Comparison of ENCODE assay signal across 11 cellular contexts in the genomic region with DNA sequence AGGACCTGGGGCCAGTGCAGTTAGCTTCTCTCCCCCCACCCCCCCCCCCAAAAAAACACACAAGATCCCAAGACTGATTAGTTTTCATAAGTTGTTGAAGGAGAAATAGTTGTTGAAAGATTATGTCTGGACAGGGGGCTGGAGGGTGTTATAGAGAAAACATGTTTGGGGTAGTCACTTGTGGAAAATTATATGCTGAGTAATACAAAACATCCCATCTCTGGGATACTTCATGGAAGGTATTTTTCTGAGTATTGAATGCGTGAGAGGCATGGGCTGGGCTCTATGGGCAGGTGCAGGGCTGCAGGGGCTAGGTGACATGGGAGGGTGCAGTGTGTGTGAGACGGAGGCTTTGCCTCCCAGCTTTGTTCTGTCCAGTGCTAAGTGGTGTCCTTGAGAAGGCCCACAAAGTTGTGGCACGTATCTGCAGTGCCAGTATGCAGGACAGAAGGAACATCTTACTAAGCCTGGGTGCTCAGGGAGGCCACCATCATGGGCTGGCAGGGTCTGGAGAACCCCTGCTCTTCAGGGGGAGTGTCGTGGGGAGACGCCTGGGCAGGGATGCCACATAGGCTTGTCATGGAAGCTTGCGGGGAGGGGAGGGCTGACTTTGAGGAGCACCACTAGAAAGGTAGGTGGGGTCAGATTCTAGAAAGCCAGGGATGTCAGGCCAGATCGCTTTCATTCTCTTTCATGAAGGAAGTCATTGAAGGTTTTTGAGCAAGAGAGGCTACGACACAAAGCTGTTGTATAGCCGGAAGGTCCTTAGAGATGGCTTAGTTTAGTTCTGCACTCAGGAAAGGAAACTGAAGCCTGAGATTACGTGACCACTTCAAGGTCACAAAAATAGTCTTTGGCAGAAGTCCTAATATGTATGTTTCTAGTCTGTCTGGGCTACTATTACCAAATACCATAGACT.
DNase-seq lines count a peak whose midpoint lies in the region; ATAC-seq lines count a peak whose summit lies in the region.
"Had no signal": no experiment of that assay in that cellular context is flagged by ENCODE, and none has a peak within 500 bp of the region (broad histone marks: within the 10 kb centered on the region; RNA-seq: fewer than 3 reads in every experiment).

No MANE protein-coding gene starts in this region.

- peaks cover 4 to 15% of the 10 kb centered on the region in 2 donors for H3K4me1 ChIP-seq in neuronal stem cell (ENCODE audit: control insufficient read depth in 2 of 2, insufficient read depth in 1 of 2, low read depth in 1 of 2, low read length in 2 of 2)

- no peak overlapping the region for H2AFZ ChIP-seq in neuronal stem cell (ENCODE audit: low read length)

- H3K18ac ChIP-seq in neuronal stem cell (ENCODE audit: low read length): no peak overlapping the region

- H2BK120ac ChIP-seq in neuronal stem cell (ENCODE audit: low read depth, low read length): no peak overlapping the region

- H2AK5ac ChIP-seq in neuronal stem cell (ENCODE audit: low read depth, low read length): no peak overlapping the region

- no peaks in the 10 kb centered on the region for H3K9me3 ChIP-seq in neuronal stem cell (replicated peaks in 1 of 2; ENCODE audit: control insufficient read depth in 2 of 2, insufficient read depth in 1 of 2, low read depth in 1 of 2, low read length in 2 of 2)

- no peak overlapping the region for H2BK15ac ChIP-seq in neuronal stem cell (ENCODE audit: low read length)

- no peak overlapping the region for H3K4me2 ChIP-seq in neuronal stem cell (ENCODE audit: insufficient read depth, low read length, poor library complexity, severe bottlenecking)

- no peak overlapping the region for H3K27ac ChIP-seq in neuronal stem cell (replicated peaks; ENCODE audit: low read length)
- H3K27ac ChIP-seq: HL-60 had no signal

- no peak overlapping the region for H3K4ac ChIP-seq in neuronal stem cell (ENCODE audit: low read length)

- ATAC-seq in GM18508 (IDR thresholded peaks at IDR 0.05; ENCODE audit: insufficient read depth, unreplicated experiment): peak; percentile 62
- peak; percentile 84 for ATAC-seq in GM21447 (IDR thresholded peaks at IDR 0.05; ENCODE audit: unreplicated experiment)
- peak; percentile 60 for ATAC-seq in HG03469 (IDR thresholded peaks at IDR 0.05; ENCODE audit: unreplicated experiment)
- peak; percentile 4 for ATAC-seq in left lobe of liver

- no peak overlapping the region for H2BK12ac ChIP-seq in neuronal stem cell (ENCODE audit: low read length)

- H3K36me3 ChIP-seq in neuronal stem cell (replicated peaks in 1 of 2; ENCODE audit: control insufficient read depth in 2 of 2, insufficient read depth in 2 of 2, low read length in 2 of 2): no peaks in the 10 kb centered on the region

- no peak overlapping the region for H3K9ac ChIP-seq in neuronal stem cell (ENCODE audit: low read depth, low read length, poor library complexity)

- no CpG with 5 or more reads among the region's 10 CpGs for WGBS in neuronal stem cell (ENCODE audit: extremely low coverage in 2 of 2, insufficient read length in 2 of 2, insufficient replicate concordance in 1 of 2), 2 donors

- H2BK5ac ChIP-seq in neuronal stem cell (ENCODE audit: low read length): no peak overlapping the region

- no peaks in the 10 kb centered on the region for H3K79me1 ChIP-seq in neuronal stem cell (ENCODE audit: low read depth, low read length)

- no peak overlapping the region for H4K8ac ChIP-seq in neuronal stem cell (ENCODE audit: low read depth, low read length)

- no peak overlapping the region for H4K91ac ChIP-seq in neuronal stem cell (ENCODE audit: low read depth, low read length, poor library complexity)

- H3K4me3 ChIP-seq in neuronal stem cell (ENCODE audit: low read length in 2 of 2): peak overlapping the region in 1 of 2 donors; percentile 12
- H3K4me3 ChIP-seq: lung had no signal

- peaks cover 0 to 66% (median 13%) of the 10 kb centered on the region in 3 experiments for H3K27me3 ChIP-seq in neuronal stem cell (ENCODE audit: control insufficient read depth in 3 of 3, insufficient read depth in 3 of 3, low read depth in 1 of 3, low read length in 3 of 3)

- H3K14ac ChIP-seq in neuronal stem cell (ENCODE audit: low read length): no peak overlapping the region

- no peak overlapping the region for H3K23ac ChIP-seq in neuronal stem cell (ENCODE audit: low read depth, low read length, poor library complexity)

- DNase-seq in left lobe of liver (ENCODE audit: low spot score) (no peak), cortex of kidney (lab: John Stamatoyannopoulos, UW) (no peak), neuronal stem cell (ENCODE audit: low spot score) (no peak), SHP77 treated with DMSO at 0.1 percent for 48 hours (lab: John Stamatoyannopoulos, UW) (no peak)
- DNase-seq: activated naive CD4-positive, alpha-beta T cell treated with anti-CD3 and anti-CD28 coated beads for 36 hours; NCI-H2227 treated with DMSO at 0.1 percent for 48 hours had no signal

Comparison
In these comparisons a context has a peak if more than half of its experiments do, and no peak if none do; other contexts are left out.
1. ATAC-seq: peak in every context shown above with its lines; median percentile 84 in GM21447; 62 in GM18508; 60 in HG03469; 4 in left lobe of liver.